In genomic region chr11:3674189-3674588, GRCh38 we compare ENCODE assay signal across 16 cellular contexts. TPM values are rescaled to one million over a fixed set of nuclear protein-coding genes. Genes with fewer than 3 reads are reported as not detected.
DNase-seq lines count a peak whose midpoint lies in the region; ATAC-seq, FAIRE-seq and TF ChIP-seq lines count a peak whose summit lies in the region.
"Had no signal": no experiment of that assay in that cellular context is flagged by ENCODE, and none has a peak within 500 bp of the region (broad histone marks: within the 10 kb centered on the region; RNA-seq: fewer than 3 reads in every experiment).

No MANE protein-coding gene starts in this region.

- ATAC-seq in omental fat pad (ENCODE audit: low FRiP score) (peak; percentile 52), GM19035 (IDR thresholded peaks at IDR 0.05; ENCODE audit: unreplicated experiment) (no peak), GM19455 (IDR thresholded peaks at IDR 0.05; ENCODE audit: unreplicated experiment) (no peak), GM19351 (IDR thresholded peaks at IDR 0.05; ENCODE audit: unreplicated experiment) (no peak)
- ATAC-seq in natural killer cell treated with Interleukin-12 subunit alpha and Interleukin-12 subunit beta and Interleukin-15 and Interleukin-18, amount 100 ng/mL, for 72 hours: no peak
- ATAC-seq: left cardiac atrium, natural killer cell had no signal

- no peak for TF ChIP-seq CTCF in endothelial cell of umbilical vein (IDR thresholded peaks at IDR 0.05; ENCODE audit: extremely low read depth in 1 of 2, insufficient read depth in 1 of 2, low read depth in 1 of 2, low read length in 2 of 2)
- TF ChIP-seq CTCF in omental fat pad (IDR thresholded peaks at IDR 0.05): no peak

- no peak overlapping the region for H2AFZ ChIP-seq in endothelial cell of umbilical vein (ENCODE audit: low read depth, low read length)

- H3K79me2 ChIP-seq in endothelial cell of umbilical vein (ENCODE audit: control insufficient read depth, insufficient read depth, low read length): no peaks in the 10 kb centered on the region

- no peaks in the 10 kb centered on the region for H3K27me3 ChIP-seq in endothelial cell of umbilical vein (ENCODE audit: control insufficient read depth in 2 of 2, insufficient read depth in 2 of 2, low read length in 2 of 2)
- H3K27me3 ChIP-seq: dorsolateral prefrontal cortex had no signal

- dilution Hi-C loops in endothelial cell of umbilical vein (cut with MboI; ENCODE audit: extremely low pct_ligation_motif_present, low sequenced_read_pairs): no loop called here

- peaks cover 28% of the 10 kb centered on the region for H3K36me3 Mint-ChIP-seq in natural killer cell treated with Interleukin-12 subunit alpha and Interleukin-12 subunit beta and Interleukin-15 and Interleukin-18, amount 100 ng/mL, for 72 hours

- CTCF ChIA-PET in endothelial cell of umbilical vein (lab: Charles Lee): no interaction called here

- no peaks in the 10 kb centered on the region for H3K9me1 ChIP-seq in endothelial cell of umbilical vein (replicated peaks; ENCODE audit: control insufficient read depth, extremely low read depth, insufficient read depth, low read length)

- intact Hi-C loops in endothelial cell of umbilical vein (cut with micrococcal nuclease): no loop called here

- no peak overlapping the region for H3K27ac Mint-ChIP-seq in natural killer cell treated with Interleukin-12 subunit alpha and Interleukin-12 subunit beta and Interleukin-15 and Interleukin-18, amount 100 ng/mL, for 72 hours
- H3K27ac Mint-ChIP-seq: CD4-positive, alpha-beta memory T cell; natural killer cell had no signal

- no peak for TF ChIP-seq POLR2A in endothelial cell of umbilical vein (IDR thresholded peaks at IDR 0.05; ENCODE audit: low read depth, low read length)

- no peak overlapping the region for H3K4me3 ChIP-seq in endothelial cell of umbilical vein (replicated peaks in 1 of 3; ENCODE audit: insufficient read depth in 1 of 3, low read depth in 1 of 3, low read length in 3 of 3)
- H3K4me3 ChIP-seq: dorsolateral prefrontal cortex had no signal

- H3K4me1 Mint-ChIP-seq in natural killer cell treated with Interleukin-12 subunit alpha and Interleukin-12 subunit beta and Interleukin-15 and Interleukin-18, amount 100 ng/mL, for 72 hours (ENCODE audit: low read depth in 2 of 2): peaks cover 0 to 5% of the 10 kb centered on the region in 2 donors
- H3K4me1 Mint-ChIP-seq: natural killer cell had no signal

- H3K4me3 Mint-ChIP-seq in natural killer cell treated with Interleukin-12 subunit alpha and Interleukin-12 subunit beta and Interleukin-15 and Interleukin-18, amount 100 ng/mL, for 72 hours: no peak overlapping the region
- H3K4me3 Mint-ChIP-seq: CD4-positive, alpha-beta memory T cell; natural killer cell had no signal

- no TSS peak for BruUV-seq in endothelial cell of umbilical vein (replicated peaks; lab: Mats Ljungman, UMichigan)

- H3K4me1 ChIP-seq in endothelial cell of umbilical vein (ENCODE audit: control insufficient read depth, extremely low read depth, insufficient read depth, low read length): no peaks in the 10 kb centered on the region

- no peaks in the 10 kb centered on the region for H4K20me1 ChIP-seq in endothelial cell of umbilical vein (replicated peaks; ENCODE audit: control insufficient read depth, extremely low read depth, insufficient read depth, low read length)

- no peaks in the 10 kb centered on the region for H3K9me3 Mint-ChIP-seq in natural killer cell treated with Interleukin-12 subunit alpha and Interleukin-12 subunit beta and Interleukin-15 and Interleukin-18, amount 100 ng/mL, for 72 hours
- H3K9me3 Mint-ChIP-seq: natural killer cell had no signal

- no peak overlapping the region for H3K9ac ChIP-seq in endothelial cell of umbilical vein (replicated peaks; ENCODE audit: extremely low read depth, insufficient read depth, low read length)

- POLR2A ChIA-PET in endothelial cell of umbilical vein (lab: Charles Lee): no interaction called here

- H3K4me2 ChIP-seq in endothelial cell of umbilical vein (ENCODE audit: insufficient read depth, low read length): no peak overlapping the region

- H3K9me3 ChIP-seq in endothelial cell of umbilical vein (replicated peaks; ENCODE audit: control insufficient read depth, insufficient read depth, low read length): no peaks in the 10 kb centered on the region

- H3K27ac ChIP-seq in endothelial cell of umbilical vein (ENCODE audit: insufficient read depth, low read depth, low read length): no peak overlapping the region
- H3K27ac ChIP-seq: dorsolateral prefrontal cortex had no signal

- DNase-seq in EH (ENCODE audit: low read depth) (peak; percentile 47), NCI-H226 (peak; percentile 86), endothelial cell of umbilical vein (ENCODE audit: low read depth, low spot score) (peak; percentile 47), omental fat pad (ENCODE audit: low spot score) (no peak)
- DNase-seq in natural killer cell treated with Interleukin-12 subunit alpha and Interleukin-12 subunit beta and Interleukin-15 and Interleukin-18, amount 100 ng/mL, for 72 hours (ENCODE audit: low spot score): no peak
- DNase-seq: CD4-positive, alpha-beta memory T cell; dorsolateral prefrontal cortex; GDM1; left cardiac atrium; natural killer cell; NCI-H2029 had no signal

- H3K27me3 Mint-ChIP-seq in natural killer cell treated with Interleukin-12 subunit alpha and Interleukin-12 subunit beta and Interleukin-15 and Interleukin-18, amount 100 ng/mL, for 72 hours: no peaks in the 10 kb centered on the region
- H3K27me3 Mint-ChIP-seq: CD4-positive, alpha-beta memory T cell had no signal

- peaks cover 16 to 37% of the 10 kb centered on the region in 2 experiments for H3K36me3 ChIP-seq in endothelial cell of umbilical vein (ENCODE audit: control insufficient read depth in 2 of 2, extremely low read depth in 1 of 2, insufficient read depth in 2 of 2, low read length in 2 of 2)

- FAIRE-seq in endothelial cell of umbilical vein (lab: Jason Lieb, UNC): peak; percentile 38

TF ChIP-seq in endothelial cell of umbilical vein, 7 proteins besides CTCF, POLR2A, EP300 and RAD21:
- TF ChIP-seq FOS (IDR thresholded peaks at IDR 0.05; ENCODE audit: borderline replicate concordance, insufficient read depth, low read length) (peak; percentile 62), JUN (IDR thresholded peaks at IDR 0.05; ENCODE audit: borderline replicate concordance, insufficient read depth, insufficient read length, low read depth) (no peak), POLR2AphosphoS5 (IDR thresholded peaks at IDR 0.05; ENCODE audit: insufficient read depth, low read depth, low read length) (no peak), MYC (IDR thresholded peaks at IDR 0.05; ENCODE audit: low read depth, low read length) (no peak), EZH2 (IDR thresholded peaks at IDR 0.05; ENCODE audit: borderline replicate concordance, low read depth, low read length, severe bottlenecking) (no peak), GATA2 (IDR thresholded peaks at IDR 0.05; ENCODE audit: insufficient read depth, insufficient read length, low read depth, low read length) (no peak)

RNA-seq across cellular contexts. Expression of gene CHRNA10, which starts 3.0 kb away (rescaled TPM):
- total RNA-seq in endothelial cell of umbilical vein: 1.8 and 3.0 TPM in 2 replicates
- polyA plus RNA-seq in endothelial cell of umbilical vein: 1.1 and 1.4 TPM in 2 replicates
- 0.32 and 0.59 TPM in 2 replicates for polyA plus RNA-seq in endothelial cell of umbilical vein (2011; cell fraction: cytosol; rRNA removed)
- polyA plus RNA-seq in endothelial cell of umbilical vein (2011; cell fraction: nucleus; rRNA removed): 3.5 and 4.4 TPM in 2 replicates
- polyA plus RNA-seq in endothelial cell of umbilical vein (2012): 0.33 and 0.52 TPM in 2 replicates
- 0.89 and 2.5 TPM in 2 replicates for polyA minus RNA-seq in endothelial cell of umbilical vein
- polyA minus RNA-seq in endothelial cell of umbilical vein (2011; cell fraction: cytosol; rRNA and poly(A)+ RNA removed): not detected
- 5.7 and 6.5 TPM in 2 replicates for polyA minus RNA-seq in endothelial cell of umbilical vein (2011; cell fraction: nucleus; rRNA and poly(A)+ RNA removed)
- 1 to 10 TPM; 1.1 to 4.7 (median 2.6) TPM for total RNA-seq in omental fat pad
- 1 to 10 TPM; 3.4 to 6.6 TPM for total RNA-seq in natural killer cell treated with Interleukin-12 subunit alpha and Interleukin-12 subunit beta and Interleukin-15 and Interleukin-18, amount 100 ng/mL, for 72 hours

RNA-seq across cellular contexts. Expression of gene ART1, which starts 29.3 kb away (rescaled TPM):
- total RNA-seq in endothelial cell of umbilical vein (not detected in 2 replicates), omental fat pad (not detected)
- not detected in 2 replicates for polyA plus RNA-seq in endothelial cell of umbilical vein
- not detected in 2 replicates for polyA plus RNA-seq in endothelial cell of umbilical vein (2011; cell fraction: cytosol; rRNA removed)
- polyA plus RNA-seq in endothelial cell of umbilical vein (2011; cell fraction: nucleus; rRNA removed): not detected in 2 replicates
- polyA plus RNA-seq in endothelial cell of umbilical vein (2012): not detected in 2 replicates
- 0.34 TPM in 1 of 2 replicates, not detected in the other for polyA minus RNA-seq in endothelial cell of umbilical vein
- polyA minus RNA-seq in endothelial cell of umbilical vein (2011; cell fraction: cytosol; rRNA and poly(A)+ RNA removed): not detected
- polyA minus RNA-seq in endothelial cell of umbilical vein (2011; cell fraction: nucleus; rRNA and poly(A)+ RNA removed): not detected in 2 replicates
- total RNA-seq in natural killer cell treated with Interleukin-12 subunit alpha and Interleukin-12 subunit beta and Interleukin-15 and Interleukin-18, amount 100 ng/mL, for 72 hours: not detected
- total RNA-seq: CD4-positive, alpha-beta memory T cell; glomerular endothelial cell; left cardiac atrium; natural killer cell had no signal
- polyA plus RNA-seq: adipose tissue; CD4-positive, alpha-beta memory T cell had no signal

RNA-seq across cellular contexts. Expression of gene ART5, which starts 32.4 kb away (rescaled TPM):
- total RNA-seq in endothelial cell of umbilical vein (not detected in 2 replicates), omental fat pad (under 1 TPM in 2 of 4 donors, not detected in 2; 0.63 to 0.65 TPM)
- not detected in 2 replicates for polyA plus RNA-seq in endothelial cell of umbilical vein
- not detected in 2 replicates for polyA plus RNA-seq in endothelial cell of umbilical vein (2011; cell fraction: cytosol; rRNA removed)
- polyA plus RNA-seq in endothelial cell of umbilical vein (2011; cell fraction: nucleus; rRNA removed): not detected in 2 replicates
- polyA plus RNA-seq in endothelial cell of umbilical vein (2012): not detected in 2 replicates
- polyA minus RNA-seq in endothelial cell of umbilical vein: not detected in 2 replicates
- polyA minus RNA-seq in endothelial cell of umbilical vein (2011; cell fraction: cytosol; rRNA and poly(A)+ RNA removed): not detected
- polyA minus RNA-seq in endothelial cell of umbilical vein (2011; cell fraction: nucleus; rRNA and poly(A)+ RNA removed): not detected in 2 replicates
- total RNA-seq in natural killer cell treated with Interleukin-12 subunit alpha and Interleukin-12 subunit beta and Interleukin-15 and Interleukin-18, amount 100 ng/mL, for 72 hours: not detected
- total RNA-seq: CD4-positive, alpha-beta memory T cell; natural killer cell had no signal
- polyA plus RNA-seq: CD4-positive, alpha-beta memory T cell had no signal

Comparison
In these comparisons a context has a peak if more than half of its experiments do, and no peak if none do; other contexts are left out.
1. DNase-seq: peak in EH (single experiment), NCI-H226 (single experiment) and endothelial cell of umbilical vein (single experiment); none in omental fat pad (single experiment) and natural killer cell treated with Interleukin-12 subunit alpha and Interleukin-12 subunit beta and Interleukin-15 and Interleukin-18, amount 100 ng/mL, for 72 hours (single experiment).